Comparison of ENCODE assay signal across 21 cellular contexts in genomic region chr4:4991541-4992099, GRCh38. TPM values are rescaled to one million over a fixed set of nuclear protein-coding genes. Genes with fewer than 3 reads are reported as not detected.
DNase-seq lines count a peak whose midpoint lies in the region; ATAC-seq and TF ChIP-seq lines count a peak whose summit lies in the region.
"Had no signal": no experiment of that assay in that cellular context is flagged by ENCODE, and none has a peak within 500 bp of the region (broad histone marks: within the 10 kb centered on the region; RNA-seq: fewer than 3 reads in every experiment).

No MANE protein-coding gene starts in this region.

- H3K4me1 ChIP-seq in IMR-90 (ENCODE audit: control insufficient read depth, insufficient read depth, low read length): peaks cover 12% of the 10 kb centered on the region
- no peaks in the 10 kb centered on the region for H3K4me1 ChIP-seq in colonic mucosa
- peaks cover 0 to 14% of the 10 kb centered on the region in 2 donors for H3K4me1 ChIP-seq in thoracic aorta (ENCODE audit: control insufficient read depth in 1 of 2, low read depth in 2 of 2)
- H3K4me1 ChIP-seq: BE2C, parathyroid adenoma, SJCRH30 had no signal

- dilution Hi-C loops in IMR-90 (cut with HindIII; ENCODE audit: low sequenced_read_pairs, unreplicated experiment): no loop called here

- no peak overlapping the region; the same call in 1 of the 2 replicates for H4K5ac ChIP-seq in IMR-90 (ENCODE audit: low read depth, low read length)

- TF ChIP-seq POLR2A in IMR-90 (IDR thresholded peaks at IDR 0.05; ENCODE audit: low read depth, low read length): no peak

- WGBS in IMR-90 (ENCODE audit: extremely low coverage in 2 of 2, insufficient read length in 1 of 2), 2 experiments: 82% methylated on average over 8 of the region's 14 CpGs; no CpG with 5 or more reads in 1 of the 2 experiments

- H3K4me3 Mint-ChIP-seq in natural killer cell treated with Interleukin-12 subunit alpha and Interleukin-12 subunit beta and Interleukin-15 and Interleukin-18, amount 100 ng/mL, for 72 hours: peak overlapping the region; percentile 32
- H3K4me3 Mint-ChIP-seq in type B pancreatic cell: no peak overlapping the region
- H3K4me3 Mint-ChIP-seq: activated CD8-positive, alpha-beta memory T cell treated with anti-CD3 and anti-CD28 coated beads, Interleukin-2, amount 10 ng/mL, durations not matched to agents 7 days and 5 days; dendritic cell treated with granulocyte-macrophage colony-stimulating factor and Interleukin-4, amounts not matched to agents 40 ng/mL and 50 ng/mL, for 4 days; T-helper 2 cell treated with Interferon-gamma antibody and Interleukin-4, amounts not matched to agents 5 μg/mL and 100 μg/mL, for 36 hours had no signal

- H3K18ac ChIP-seq in IMR-90 (ENCODE audit: low read depth, low read length): no peak overlapping the region; the same call in 1 of the 2 replicates

- in situ Hi-C loops in IMR-90 (cut with MboI; ENCODE audit: low sequenced_read_pairs): loop anchor here (10.0 kb wide), 2 partner anchors 463 to 507 kb away; no protein-coding TSS in a partner anchor

- peak overlapping the region; percentile 36 for H3K27ac ChIP-seq in IMR-90 (ENCODE audit: insufficient read depth, low read length)
- H3K27ac ChIP-seq in colonic mucosa: peak overlapping the region; percentile 40
- peak overlapping the region; percentile 71 to 79 for H3K27ac ChIP-seq in thoracic aorta
- H3K27ac ChIP-seq in caudate nucleus (ENCODE audit: low read depth, low read length): no peak overlapping the region
- H3K27ac ChIP-seq: epithelial cell of prostate, parathyroid adenoma, SJCRH30 had no signal

- H3K23ac ChIP-seq in IMR-90 (ENCODE audit: low read depth, low read length): 0 out of 2 replicates have a peak overlapping the region, but pooled peaks have one; percentile 10

- no peak overlapping the region for H2AK9ac ChIP-seq in IMR-90 (replicated peaks; ENCODE audit: low read depth, low read length, poor library complexity)

- no peak overlapping the region for H2BK5ac ChIP-seq in IMR-90 (ENCODE audit: low read depth, low read length, poor library complexity, severe bottlenecking)

- no peaks in the 10 kb centered on the region for H3K36me3 Mint-ChIP-seq in natural killer cell treated with Interleukin-12 subunit alpha and Interleukin-12 subunit beta and Interleukin-15 and Interleukin-18, amount 100 ng/mL, for 72 hours
- H3K36me3 Mint-ChIP-seq in type B pancreatic cell: no peaks in the 10 kb centered on the region
- H3K36me3 Mint-ChIP-seq: activated CD8-positive, alpha-beta memory T cell treated with anti-CD3 and anti-CD28 coated beads, Interleukin-2, amount 10 ng/mL, durations not matched to agents 7 days and 5 days had no signal

- H3K9me1 ChIP-seq in IMR-90 (ENCODE audit: insufficient read depth, low read length): peaks cover 4% of the 10 kb centered on the region; the same call in 1 of the 2 replicates

- H3K14ac ChIP-seq in IMR-90 (replicated peaks; ENCODE audit: low read depth, low read length): peak overlapping the region; percentile 25; the same call in 1 of the 2 replicates

- intact Hi-C loops in IMR-90 (cut with micrococcal nuclease) (loop anchor here (1.0 to 10.0 kb wide), 4 partner anchors 47 to 511 kb away; no protein-coding TSS in a partner anchor), colonic mucosa (cut with DNase I) (no loop called here)

- DNase-seq in IMR-90 (no peak), colonic mucosa (no peak), thoracic aorta (ENCODE audit: low spot score) (no peak), type B pancreatic cell (ENCODE audit: extremely low spot score, unreplicated experiment) (no peak), caudate nucleus (lab: John Stamatoyannopoulos, UW) (no peak)
- no peak for DNase-seq in natural killer cell treated with Interleukin-12 subunit alpha and Interleukin-12 subunit beta and Interleukin-15 and Interleukin-18, amount 100 ng/mL, for 72 hours (ENCODE audit: low spot score)
- DNase-seq in stimulated activated CD4-positive, alpha-beta T cell treated with anti-CD3 and anti-CD28 coated beads, Interleukin-15, amount 100 ng/mL, for 24 hours: no peak
- DNase-seq: activated CD4-positive, CD25-positive, alpha-beta regulatory T cell treated with anti-CD3 and anti-CD28 coated beads, Interleukin-2, amount 50 U/mL, for 72 hours; activated CD8-positive, alpha-beta memory T cell treated with anti-CD3 and anti-CD28 coated beads, Interleukin-2, amount 10 ng/mL, durations not matched to agents 7 days and 5 days; activated gamma-delta T cell; GF-D8; hippocampal formation; NCI-H2081; NCI-H510A had no signal

- CTCF ChIA-PET in IMR-90 (lab: Yijun Ruan, JAX): no interaction called here

- H3K36me3 ChIP-seq in IMR-90 (ENCODE audit: control insufficient read depth, insufficient read depth, low read length): no peaks in the 10 kb centered on the region
- H3K36me3 ChIP-seq in colonic mucosa: no peaks in the 10 kb centered on the region
- no peaks in the 10 kb centered on the region for H3K36me3 ChIP-seq in thoracic aorta
- H3K36me3 ChIP-seq: BE2C, SJCRH30 had no signal

- TF ChIP-seq RAD21 in IMR-90 (IDR thresholded peaks at IDR 0.05; ENCODE audit: low read length): no peak

- H4K91ac ChIP-seq in IMR-90 (ENCODE audit: insufficient read depth, low read depth, low read length): peak overlapping the region; percentile 52

- H2BK20ac ChIP-seq in IMR-90 (ENCODE audit: low read depth, low read length): peak overlapping the region; percentile 39; the same call in 1 of the 2 replicates

- H3K4me3 ChIP-seq in IMR-90 (ENCODE audit: insufficient read depth, low read depth, low read length) (no peak overlapping the region), colonic mucosa (no peak overlapping the region), thoracic aorta (no peak overlapping the region)
- H3K4me3 ChIP-seq: mucosa of descending colon, SJCRH30 had no signal

- peak overlapping the region; percentile 87 for H2AFZ ChIP-seq in IMR-90 (replicated peaks; ENCODE audit: low read length, poor library complexity)
- H2AFZ ChIP-seq: parathyroid adenoma had no signal

- H3K56ac ChIP-seq in IMR-90 (ENCODE audit: extremely low read depth, insufficient read depth, low read length): no peak overlapping the region

- H2AK5ac ChIP-seq in IMR-90 (ENCODE audit: low read depth, low read length): peak overlapping the region; percentile 51; the same call in 1 of the 2 replicates

- H3K9me3 ChIP-seq in IMR-90 (ENCODE audit: control insufficient read depth, insufficient read depth, low read length): no peaks in the 10 kb centered on the region
- no peaks in the 10 kb centered on the region for H3K9me3 ChIP-seq in colonic mucosa
- no peaks in the 10 kb centered on the region for H3K9me3 ChIP-seq in thoracic aorta
- H3K9me3 ChIP-seq: BE2C, mucosa of descending colon, SJCRH30 had no signal

- no peaks in the 10 kb centered on the region for H3K79me1 ChIP-seq in IMR-90 (ENCODE audit: low read depth in 1 of 2, low read length in 2 of 2)

- POLR2A ChIA-PET in IMR-90 (lab: Charles Lee; ENCODE audit: unreplicated experiment): interaction anchor here (0.6 kb wide), 1 partner anchor 64 kb away, joined by 6 read pairs; no protein-coding TSS in a partner anchor

- H3K27me3 ChIP-seq in IMR-90 (ENCODE audit: control insufficient read depth, insufficient read depth, low read length) (no peaks in the 10 kb centered on the region), colonic mucosa (no peaks in the 10 kb centered on the region), thoracic aorta (replicated peaks; ENCODE audit: insufficient read depth) (no peaks in the 10 kb centered on the region)

- no peak overlapping the region for H3K27ac Mint-ChIP-seq in natural killer cell treated with Interleukin-12 subunit alpha and Interleukin-12 subunit beta and Interleukin-15 and Interleukin-18, amount 100 ng/mL, for 72 hours
- H3K27ac Mint-ChIP-seq in type B pancreatic cell: no peak overlapping the region
- H3K27ac Mint-ChIP-seq: activated CD8-positive, alpha-beta memory T cell treated with anti-CD3 and anti-CD28 coated beads, Interleukin-2, amount 10 ng/mL, durations not matched to agents 7 days and 5 days; dendritic cell treated with granulocyte-macrophage colony-stimulating factor and Interleukin-4, amounts not matched to agents 40 ng/mL and 50 ng/mL, for 4 days; T-helper 2 cell treated with Interferon-gamma antibody and Interleukin-4, amounts not matched to agents 5 μg/mL and 100 μg/mL, for 36 hours had no signal

- H3K9me3 Mint-ChIP-seq in natural killer cell treated with Interleukin-12 subunit alpha and Interleukin-12 subunit beta and Interleukin-15 and Interleukin-18, amount 100 ng/mL, for 72 hours: no peaks in the 10 kb centered on the region
- H3K9me3 Mint-ChIP-seq in type B pancreatic cell: no peaks in the 10 kb centered on the region
- H3K9me3 Mint-ChIP-seq: dendritic cell treated with granulocyte-macrophage colony-stimulating factor and Interleukin-4, amounts not matched to agents 40 ng/mL and 50 ng/mL, for 4 days; T-helper 2 cell treated with Interferon-gamma antibody and Interleukin-4, amounts not matched to agents 5 μg/mL and 100 μg/mL, for 36 hours had no signal

- peak overlapping the region; percentile 50; the same call in 1 of the 3 replicates for H2BK15ac ChIP-seq in IMR-90 (ENCODE audit: low read depth, low read length)

- H2BK120ac ChIP-seq in IMR-90 (ENCODE audit: low read depth, low read length): peak overlapping the region; percentile 66

- peak overlapping the region; percentile 9; the same call in 1 of the 2 replicates for H3K4me2 ChIP-seq in IMR-90 (ENCODE audit: low read depth, low read length)

- peaks cover 13 to 22% of the 10 kb centered on the region in 2 donors for H3K4me1 Mint-ChIP-seq in natural killer cell treated with Interleukin-12 subunit alpha and Interleukin-12 subunit beta and Interleukin-15 and Interleukin-18, amount 100 ng/mL, for 72 hours (ENCODE audit: low read depth in 2 of 2)
- peaks cover 17% of the 10 kb centered on the region for H3K4me1 Mint-ChIP-seq in type B pancreatic cell (ENCODE audit: unreplicated experiment)
- H3K4me1 Mint-ChIP-seq: activated CD8-positive, alpha-beta memory T cell treated with anti-CD3 and anti-CD28 coated beads, Interleukin-2, amount 10 ng/mL, durations not matched to agents 7 days and 5 days had no signal

- H3K4ac ChIP-seq in IMR-90 (ENCODE audit: low read depth, low read length): peak overlapping the region; percentile 70

- H3K9ac ChIP-seq in IMR-90 (ENCODE audit: low read depth, low read length): no peak overlapping the region
- H3K9ac ChIP-seq in colonic mucosa (ENCODE audit: low read depth in 2 of 2, low read length in 2 of 2): no peak overlapping the region
- H3K9ac ChIP-seq: parathyroid adenoma had no signal

- peaks cover 7 to 9% of the 10 kb centered on the region in 2 donors for H3K27me3 Mint-ChIP-seq in natural killer cell treated with Interleukin-12 subunit alpha and Interleukin-12 subunit beta and Interleukin-15 and Interleukin-18, amount 100 ng/mL, for 72 hours
- H3K27me3 Mint-ChIP-seq in type B pancreatic cell: peaks cover 31% of the 10 kb centered on the region

- H4K8ac ChIP-seq in IMR-90 (ENCODE audit: low read depth in 2 of 2, low read length in 2 of 2): peak overlapping the region; percentile 29 to 72; a peak in 3 of 4 replicates

- no TSS peak for BruUV-seq in IMR-90 (replicated peaks; lab: Mats Ljungman, UMichigan)

- TF ChIP-seq CTCF in IMR-90 (conservative IDR thresholded peaks at IDR 0.05; ENCODE audit: low read depth, low read length): no peak
- no peak for TF ChIP-seq CTCF in colonic mucosa (IDR thresholded peaks at IDR 0.05)
- TF ChIP-seq CTCF in thoracic aorta (IDR thresholded peaks at IDR 0.05): no peak
- no peak for TF ChIP-seq CTCF in type B pancreatic cell (conservative IDR thresholded peaks at IDR 0.05)

- peak; percentile 7 for ATAC-seq in IMR-90 (ENCODE audit: low read depth)
- ATAC-seq in natural killer cell treated with Interleukin-12 subunit alpha and Interleukin-12 subunit beta and Interleukin-15 and Interleukin-18, amount 100 ng/mL, for 72 hours: peak; percentile 29 to 51
- no peak for ATAC-seq in thoracic aorta (ENCODE audit: insufficient number of reproducible peaks, low FRiP score, low read depth)
- ATAC-seq: activated CD8-positive, alpha-beta memory T cell treated with anti-CD3 and anti-CD28 coated beads, Interleukin-2, amount 10 ng/mL, durations not matched to agents 7 days and 5 days had no signal

- H4K20me1 ChIP-seq in IMR-90 (ENCODE audit: insufficient read depth, low read length): no peaks in the 10 kb centered on the region

RNA-seq across cellular contexts. Expression of gene CYTL1, which starts 27.6 kb away (rescaled TPM):
- total RNA-seq in IMR-90 (2012; rRNA removed) (1.3 and 1.4 TPM in 2 replicates), colonic mucosa (under 1 TPM in 1 of 2 donors, not detected in 1; 0.90 TPM), thoracic aorta (100 to 1,000 TPM in 1 of 2 donors, 10 to 100 TPM in 1; 52.3 to 126 TPM), type B pancreatic cell (ENCODE audit: low replicate concordance) (0.52 and 6.9 TPM in 2 replicates)
- polyA plus RNA-seq in IMR-90 (2012; rRNA removed): 5.8 and 7.4 TPM in 2 replicates
- 2.9 and 20.0 TPM in 2 replicates for polyA plus RNA-seq in IMR-90 (2012; cell fraction: cytosol; rRNA removed)
- 1.0 and 5.5 TPM in 2 replicates for polyA plus RNA-seq in IMR-90 (2012; cell fraction: nucleus; rRNA removed; ENCODE audit: low replicate concordance)
- total RNA-seq in natural killer cell treated with Interleukin-12 subunit alpha and Interleukin-12 subunit beta and Interleukin-15 and Interleukin-18, amount 100 ng/mL, for 72 hours: not detected
- total RNA-seq: activated CD8-positive, alpha-beta memory T cell treated with anti-CD3 and anti-CD28 coated beads, Interleukin-2, amount 10 ng/mL, durations not matched to agents 7 days and 5 days had no signal

RNA-seq across cellular contexts. Expression of gene STK32B, which starts 59.7 kb away (rescaled TPM):
- total RNA-seq in IMR-90 (2012; rRNA removed) (5.8 and 6.3 TPM in 2 replicates), colonic mucosa (under 1 TPM; 0.64 to 0.82 TPM), thoracic aorta (1 to 10 TPM; 4.5 to 7.0 TPM), type B pancreatic cell (ENCODE audit: low replicate concordance) (0.98 and 3.0 TPM in 2 replicates)
- 5.3 and 5.5 TPM in 2 replicates for polyA plus RNA-seq in IMR-90 (2012; rRNA removed)
- polyA plus RNA-seq in IMR-90 (2012; cell fraction: cytosol; rRNA removed): 3.4 and 3.9 TPM in 2 replicates
- 5.2 and 6.8 TPM in 2 replicates for polyA plus RNA-seq in IMR-90 (2012; cell fraction: nucleus; rRNA removed; ENCODE audit: low replicate concordance)
- total RNA-seq in natural killer cell treated with Interleukin-12 subunit alpha and Interleukin-12 subunit beta and Interleukin-15 and Interleukin-18, amount 100 ng/mL, for 72 hours: not detected
- total RNA-seq: activated CD8-positive, alpha-beta memory T cell treated with anti-CD3 and anti-CD28 coated beads, Interleukin-2, amount 10 ng/mL, durations not matched to agents 7 days and 5 days had no signal
